ENCODE assay signal across 15 cellular contexts in genomic region chr7:78326870-78327269, GRCh38.
DNase-seq lines count a peak whose midpoint lies in the region; ATAC-seq, FAIRE-seq and TF ChIP-seq lines count a peak whose summit lies in the region.
"Had no signal": no experiment of that assay in that cellular context is flagged by ENCODE, and none has a peak within 500 bp of the region (broad histone marks: within the 10 kb centered on the region; RNA-seq: fewer than 3 reads in every experiment).

No MANE protein-coding gene starts in this region.

- no peaks in the 10 kb centered on the region for H3K36me3 ChIP-seq in bronchial epithelial cell (ENCODE audit: control insufficient read depth, insufficient read depth, low read length)
- H3K36me3 ChIP-seq: vagina had no signal

- DNase-seq in AG20443 (ENCODE audit: low spot score) (peak; percentile 12), NCI-H1105 (lab: John Stamatoyannopoulos, UW) (peak; percentile 20), bronchial epithelial cell (ENCODE audit: low read depth) (no peak), midbrain (lab: John Stamatoyannopoulos, UW) (peak; percentile 49), HuH-7.5 (ENCODE audit: low spot score) (no peak), NCI-H1436 treated with DMSO at 0.1 percent for 48 hours (lab: John Stamatoyannopoulos, UW) (no peak)
- DNase-seq: activated CD4-positive, alpha-beta T cell treated with anti-CD3 and anti-CD28 coated beads for 48 hours; AML-193; H7; NCI-H1930; stimulated activated CD4-positive, alpha-beta T cell treated with anti-CD3 and anti-CD28 coated beads, Interleukin-4, amount 100 ng/mL, for 1 hour; stimulated activated naive B cell treated with anti-CD40 and anti-IgM and Interleukin-4, amounts not matched to agents 10 μg/mL and 1 μg/mL and 100 μg/mL, for 72 hours had no signal

- no peak overlapping the region for H3K4me3 ChIP-seq in bronchial epithelial cell (ENCODE audit: low read depth, low read length)
- H3K4me3 ChIP-seq: vagina had no signal

- FAIRE-seq in bronchial epithelial cell (lab: Jason Lieb, UNC), result peak; percentile 52

- no peak for TF ChIP-seq CTCF in bronchial epithelial cell (IDR thresholded peaks at IDR 0.05; ENCODE audit: insufficient read depth, low read length, severe bottlenecking)

- H3K27me3 ChIP-seq in bronchial epithelial cell (ENCODE audit: control insufficient read depth, insufficient read depth, low read length), result no peaks in the 10 kb centered on the region
- H3K27me3 ChIP-seq: vagina had no signal

- ATAC-seq in esophagus mucosa (no peak), HG03460 (IDR thresholded peaks at IDR 0.05; ENCODE audit: unreplicated experiment) (no peak)

Comparison
In these comparisons a context has a peak if more than half of its experiments do, and no peak if none do; other contexts are left out.
1. DNase-seq: peak in AG20443 (single experiment), NCI-H1105 (single experiment) and midbrain (single experiment); none in bronchial epithelial cell (single experiment), HuH-7.5 (single experiment) and NCI-H1436 treated with DMSO at 0.1 percent for 48 hours (single experiment).